14 cellular contexts compared by ENCODE assay signal in the genomic region with DNA sequence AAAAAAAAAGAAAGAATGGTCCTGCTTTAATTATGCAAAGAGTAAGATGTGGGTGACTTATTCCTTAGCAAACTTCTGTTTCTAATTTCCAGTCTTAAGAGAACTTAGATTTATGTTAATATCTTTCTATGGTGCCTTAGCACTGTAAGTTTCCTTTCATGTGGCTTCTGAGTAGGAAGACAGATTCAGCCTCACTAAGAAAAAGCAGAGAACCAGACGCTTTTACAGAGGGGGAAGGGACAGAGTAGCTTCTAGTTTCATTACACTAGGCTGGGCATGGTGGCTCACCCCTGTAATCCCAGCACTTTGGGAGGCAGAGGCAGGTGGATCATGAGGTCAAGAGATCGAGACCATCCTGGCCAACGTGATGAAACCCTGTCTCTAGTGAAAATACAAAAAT.
DNase-seq lines count a peak whose midpoint lies in the region; ATAC-seq lines count a peak whose summit lies in the region.
"Had no signal": no experiment of that assay in that cellular context is flagged by ENCODE, and none has a peak within 500 bp of the region (broad histone marks: within the 10 kb centered on the region; RNA-seq: fewer than 3 reads in every experiment).

No MANE protein-coding gene starts in this region.

- no peaks in the 10 kb centered on the region for H3K9me3 Mint-ChIP-seq in activated naive CD4-positive, alpha-beta T cell treated with anti-CD3 and anti-CD28 coated beads, Interleukin-2, amount 50 U/mL, for 24 hours
- no peaks in the 10 kb centered on the region for H3K9me3 Mint-ChIP-seq in naive thymus-derived CD8-positive, alpha-beta T cell
- H3K9me3 Mint-ChIP-seq: CD8-positive, alpha-beta memory T cell had no signal

- peak overlapping the region; percentile 23 for H3K27ac Mint-ChIP-seq in activated naive CD4-positive, alpha-beta T cell treated with anti-CD3 and anti-CD28 coated beads, Interleukin-2, amount 50 U/mL, for 24 hours
- H3K27ac Mint-ChIP-seq in naive thymus-derived CD8-positive, alpha-beta T cell = peak overlapping the region in 7 of 10 donors; percentile 33 to 87 (median 57)
- H3K27ac Mint-ChIP-seq: B cell had no signal

- peak; percentile 75 to 92 for ATAC-seq in naive thymus-derived CD8-positive, alpha-beta T cell
- ATAC-seq: K562 had no signal

- POLR2A ChIA-PET in naive thymus-derived CD8-positive, alpha-beta T cell (lab: Charles Lee) = interaction anchor here (0.7 kb wide), 3 partner anchors 69 to 1394 kb away, joined by 3 to 4 read pairs (median 3); no protein-coding TSS in a partner anchor

- DNase-seq in activated naive CD4-positive, alpha-beta T cell (lab: John Stamatoyannopoulos, UW) = no peak
- peak; percentile 80 for DNase-seq in Jurkat, Clone E6-1 (ENCODE audit: low read depth, low spot score)
- peak in 4 of 10 donors; percentile 11 to 39 (median 26) for DNase-seq in naive thymus-derived CD8-positive, alpha-beta T cell
- no peak for DNase-seq in H7
- no peak for DNase-seq in NCI-H2227 treated with DMSO at 0.1 percent for 48 hours (lab: John Stamatoyannopoulos, UW)
- DNase-seq in middle frontal gyrus (ENCODE audit: extremely low spot score, low spot score) = no peak
- DNase-seq: ACHN, C1 segment of cervical spinal cord, DMS53, GM23248 had no signal

- H3K36me3 ChIP-seq in H7 (replicated peaks; ENCODE audit: control insufficient read depth, insufficient read depth, low read length) = peaks cover 3% of the 10 kb centered on the region

- no peaks in the 10 kb centered on the region for H3K27me3 ChIP-seq in H7 (ENCODE audit: control insufficient read depth, insufficient read depth, low read length)

- H3K36me3 Mint-ChIP-seq in activated naive CD4-positive, alpha-beta T cell treated with anti-CD3 and anti-CD28 coated beads, Interleukin-2, amount 50 U/mL, for 24 hours = peaks cover 6% of the 10 kb centered on the region
- H3K36me3 Mint-ChIP-seq in naive thymus-derived CD8-positive, alpha-beta T cell = peaks cover 0 to 13% (median 7%) of the 10 kb centered on the region in 3 donors

- H3K27me3 Mint-ChIP-seq in activated naive CD4-positive, alpha-beta T cell treated with anti-CD3 and anti-CD28 coated beads, Interleukin-2, amount 50 U/mL, for 24 hours = no peaks in the 10 kb centered on the region
- H3K27me3 Mint-ChIP-seq in naive thymus-derived CD8-positive, alpha-beta T cell = no peaks in the 10 kb centered on the region
- H3K27me3 Mint-ChIP-seq: B cell; CD8-positive, alpha-beta memory T cell had no signal

- no peak overlapping the region for H3K4me3 Mint-ChIP-seq in activated naive CD4-positive, alpha-beta T cell treated with anti-CD3 and anti-CD28 coated beads, Interleukin-2, amount 50 U/mL, for 24 hours
- H3K4me3 Mint-ChIP-seq in naive thymus-derived CD8-positive, alpha-beta T cell = peak overlapping the region in 5 of 10 donors; percentile 1 to 55 (median 49)
- H3K4me3 Mint-ChIP-seq: B cell; CD8-positive, alpha-beta memory T cell had no signal

- H3K4me1 Mint-ChIP-seq in activated naive CD4-positive, alpha-beta T cell treated with anti-CD3 and anti-CD28 coated beads, Interleukin-2, amount 50 U/mL, for 24 hours = peaks cover 17% of the 10 kb centered on the region
- peaks cover 0 to 24% (median 17%) of the 10 kb centered on the region in 4 donors for H3K4me1 Mint-ChIP-seq in naive thymus-derived CD8-positive, alpha-beta T cell
- H3K4me1 Mint-ChIP-seq: B cell had no signal

- H3K4me3 ChIP-seq in Jurkat, Clone E6-1 (ENCODE audit: low read length) = no peak overlapping the region
- H3K4me3 ChIP-seq in H7 (ENCODE audit: insufficient read depth, low read depth, low read length) = no peak overlapping the region
- H3K4me3 ChIP-seq: GM23248, K562 had no signal
